ENCODE assay signal across 9 cellular contexts in the genomic region with DNA sequence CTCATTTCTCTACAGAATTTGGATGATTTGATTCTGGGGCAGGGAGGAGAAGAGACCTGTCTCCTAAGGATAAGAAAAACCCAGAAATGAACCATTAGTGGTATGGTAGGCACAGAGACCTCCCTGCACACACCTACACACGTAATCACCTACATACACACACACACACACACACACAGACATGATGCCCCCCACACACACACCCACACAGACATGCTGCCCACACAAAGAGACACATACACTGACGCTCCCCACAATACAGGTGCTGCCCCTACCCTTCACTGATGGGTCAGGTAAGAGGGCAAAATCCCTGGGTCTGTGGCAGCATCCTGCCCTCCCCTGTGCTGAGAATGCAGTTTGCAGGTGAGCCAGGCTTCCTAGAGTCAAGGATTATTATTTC. TPM values are rescaled to one million over a fixed set of nuclear protein-coding genes. Genes with fewer than 3 reads are reported as not detected.
DNase-seq lines count a peak whose midpoint lies in the region; ATAC-seq and TF ChIP-seq lines count a peak whose summit lies in the region.
"Had no signal": no experiment of that assay in that cellular context is flagged by ENCODE, and none has a peak within 500 bp of the region (broad histone marks: within the 10 kb centered on the region; RNA-seq: fewer than 3 reads in every experiment).

No MANE protein-coding gene starts in this region.

- H3K4me3 ChIP-seq in SU-DHL-6 (ENCODE audit: insufficient read depth, low read length, poor library complexity, severe bottlenecking) = no peak overlapping the region
- no peak overlapping the region for H3K4me3 ChIP-seq in colonic mucosa
- no peak overlapping the region for H3K4me3 ChIP-seq in testis

- no peak overlapping the region for H3K27ac Mint-ChIP-seq in activated CD8-positive, alpha-beta memory T cell treated with anti-CD3 and anti-CD28 coated beads, Interleukin-2, amount 10 ng/mL, durations not matched to agents 7 days and 5 days
- H3K27ac Mint-ChIP-seq in endothelial cell (ENCODE audit: unreplicated experiment) = peak overlapping the region; percentile 65
- H3K27ac Mint-ChIP-seq in stimulated activated effector memory CD8-positive, alpha-beta T cell treated with anti-CD3 and anti-CD28 coated beads, Interleukin-12 subunit alpha, Interleukin-12 subunit beta, amount 100 ng/mL, for 72 hours = no peak overlapping the region

- H3F3A ChIP-seq in SU-DHL-6 (ENCODE audit: insufficient read depth) = no peaks in the 10 kb centered on the region

- no peak for TF ChIP-seq POLR2A in testis (IDR thresholded peaks at IDR 0.05)

- H3K4me1 Mint-ChIP-seq in activated CD8-positive, alpha-beta memory T cell treated with anti-CD3 and anti-CD28 coated beads, Interleukin-2, amount 10 ng/mL, durations not matched to agents 7 days and 5 days = peaks cover 6% of the 10 kb centered on the region
- peaks cover 32% of the 10 kb centered on the region for H3K4me1 Mint-ChIP-seq in endothelial cell (ENCODE audit: unreplicated experiment)
- H3K4me1 Mint-ChIP-seq in stimulated activated effector memory CD8-positive, alpha-beta T cell treated with anti-CD3 and anti-CD28 coated beads, Interleukin-12 subunit alpha, Interleukin-12 subunit beta, amount 100 ng/mL, for 72 hours = peaks cover 11% of the 10 kb centered on the region

- no peak for DNase-seq in activated CD8-positive, alpha-beta memory T cell treated with anti-CD3 and anti-CD28 coated beads, Interleukin-2, amount 10 ng/mL, durations not matched to agents 7 days and 5 days
- no peak for DNase-seq in activated CD8-positive, alpha-beta memory T cell treated with anti-CD3 and anti-CD28 coated beads, Interleukin-2, amount 50 U/mL, for 4 hours
- no peak for DNase-seq in endothelial cell (ENCODE audit: low spot score)
- no peak for DNase-seq in stimulated activated effector memory CD8-positive, alpha-beta T cell treated with anti-CD3 and anti-CD28 coated beads, Interleukin-12 subunit alpha, Interleukin-12 subunit beta, amount 100 ng/mL, for 72 hours (ENCODE audit: low spot score in 2 of 2)
- no peak for DNase-seq in colonic mucosa
- no peak for DNase-seq in testis

- no peaks in the 10 kb centered on the region for H3K36me3 Mint-ChIP-seq in activated CD8-positive, alpha-beta memory T cell treated with anti-CD3 and anti-CD28 coated beads, Interleukin-2, amount 10 ng/mL, durations not matched to agents 7 days and 5 days
- peaks cover 9% of the 10 kb centered on the region for H3K36me3 Mint-ChIP-seq in endothelial cell (ENCODE audit: low read depth, unreplicated experiment)
- H3K36me3 Mint-ChIP-seq in stimulated activated effector memory CD8-positive, alpha-beta T cell treated with anti-CD3 and anti-CD28 coated beads, Interleukin-12 subunit alpha, Interleukin-12 subunit beta, amount 100 ng/mL, for 72 hours = peaks cover 9% of the 10 kb centered on the region

- no peak overlapping the region for H3K9ac ChIP-seq in SU-DHL-6 (ENCODE audit: low read length)
- peak overlapping the region in 1 of 2 donors; percentile 36 for H3K9ac ChIP-seq in colonic mucosa (ENCODE audit: low read depth in 2 of 2, low read length in 2 of 2)

- TF ChIP-seq CTCF in SU-DHL-6 (IDR thresholded peaks at IDR 0.05; ENCODE audit: insufficient read depth, low read length, poor library complexity, severe bottlenecking) = no peak
- no peak for TF ChIP-seq CTCF in endothelial cell (IDR thresholded peaks at IDR 0.05; ENCODE audit: unreplicated experiment)
- TF ChIP-seq CTCF in colonic mucosa (IDR thresholded peaks at IDR 0.05) = no peak
- TF ChIP-seq CTCF in testis (IDR thresholded peaks at IDR 0.05) = no peak

- H3K27me3 Mint-ChIP-seq in activated CD8-positive, alpha-beta memory T cell treated with anti-CD3 and anti-CD28 coated beads, Interleukin-2, amount 10 ng/mL, durations not matched to agents 7 days and 5 days = peaks cover 52% of the 10 kb centered on the region
- H3K27me3 Mint-ChIP-seq in endothelial cell (ENCODE audit: unreplicated experiment) = peaks cover 10% of the 10 kb centered on the region

- no peak for ATAC-seq in activated CD8-positive, alpha-beta memory T cell treated with anti-CD3 and anti-CD28 coated beads, Interleukin-2, amount 10 ng/mL, durations not matched to agents 7 days and 5 days
- ATAC-seq in stimulated activated effector memory CD8-positive, alpha-beta T cell treated with anti-CD3 and anti-CD28 coated beads, Interleukin-12 subunit alpha, Interleukin-12 subunit beta, amount 100 ng/mL, for 72 hours = no peak
- no peak for ATAC-seq in GM21737 (IDR thresholded peaks at IDR 0.05; ENCODE audit: unreplicated experiment)

- H3K9me2 ChIP-seq in SU-DHL-6 (replicated peaks; ENCODE audit: insufficient read depth, low read length) = no peaks in the 10 kb centered on the region

- H3K9me3 ChIP-seq in SU-DHL-6 (ENCODE audit: insufficient read depth, low read length) (no peaks in the 10 kb centered on the region), colonic mucosa (no peaks in the 10 kb centered on the region), testis (no peaks in the 10 kb centered on the region)
- H3K9me3 ChIP-seq: upper lobe of left lung had no signal

- H3K36me3 ChIP-seq in SU-DHL-6 (ENCODE audit: low read length) (no peaks in the 10 kb centered on the region), colonic mucosa (no peaks in the 10 kb centered on the region), testis (ENCODE audit: low read depth, missing control alignments) (no peaks in the 10 kb centered on the region)

- H3K9me3 Mint-ChIP-seq in activated CD8-positive, alpha-beta memory T cell treated with anti-CD3 and anti-CD28 coated beads, Interleukin-2, amount 10 ng/mL, durations not matched to agents 7 days and 5 days (ENCODE audit: low read depth) = no peaks in the 10 kb centered on the region
- no peaks in the 10 kb centered on the region for H3K9me3 Mint-ChIP-seq in endothelial cell (ENCODE audit: unreplicated experiment)
- H3K9me3 Mint-ChIP-seq in stimulated activated effector memory CD8-positive, alpha-beta T cell treated with anti-CD3 and anti-CD28 coated beads, Interleukin-12 subunit alpha, Interleukin-12 subunit beta, amount 100 ng/mL, for 72 hours = no peaks in the 10 kb centered on the region

- H2AFZ ChIP-seq in SU-DHL-6 (ENCODE audit: low read depth, low read length, severe bottlenecking) = no peak overlapping the region

- peak overlapping the region; percentile 41 for H3K4me2 ChIP-seq in SU-DHL-6 (ENCODE audit: low read depth, low read length, poor library complexity, severe bottlenecking)

- no peaks in the 10 kb centered on the region; the same call in 1 of the 2 replicates for H3K27me3 ChIP-seq in SU-DHL-6 (ENCODE audit: low read length)
- H3K27me3 ChIP-seq in colonic mucosa = peaks cover 16% of the 10 kb centered on the region
- H3K27me3 ChIP-seq in testis = no peaks in the 10 kb centered on the region

- CTCF ChIA-PET in activated CD8-positive, alpha-beta memory T cell treated with anti-CD3 and anti-CD28 coated beads, Interleukin-2, amount 10 ng/mL, durations not matched to agents 7 days and 5 days (lab: Charles Lee) = interaction anchor here (0.5 to 1.0 kb wide), 5 partner anchors 46 to 187 kb away, joined by 3 to 5 read pairs (median 3); no protein-coding TSS in a partner anchor

- no peaks in the 10 kb centered on the region for H4K20me1 ChIP-seq in SU-DHL-6 (ENCODE audit: low read depth, low read length)

- H3K4me1 ChIP-seq in colonic mucosa (no peaks in the 10 kb centered on the region), testis (peaks cover 9% of the 10 kb centered on the region)

- H3K27ac ChIP-seq in SU-DHL-6 (ENCODE audit: low read depth, low read length) = no peak overlapping the region
- no peak overlapping the region for H3K27ac ChIP-seq in colonic mucosa
- H3K27ac ChIP-seq in testis = no peak overlapping the region

- H3K4me3 Mint-ChIP-seq in activated CD8-positive, alpha-beta memory T cell treated with anti-CD3 and anti-CD28 coated beads, Interleukin-2, amount 10 ng/mL, durations not matched to agents 7 days and 5 days = peak overlapping the region; percentile 64
- peak overlapping the region; percentile 80 for H3K4me3 Mint-ChIP-seq in endothelial cell (ENCODE audit: unreplicated experiment)
- H3K4me3 Mint-ChIP-seq in stimulated activated effector memory CD8-positive, alpha-beta T cell treated with anti-CD3 and anti-CD28 coated beads, Interleukin-12 subunit alpha, Interleukin-12 subunit beta, amount 100 ng/mL, for 72 hours = peak overlapping the region; percentile 72

- WGBS in testis, 2 donors = 60 to 68% methylated on average over 2 of the region's 2 CpGs

- intact Hi-C loops in colonic mucosa (cut with DNase I) = no loop called here
- intact Hi-C loops in testis (cut with DNase I; ENCODE audit: low total_unique reads) = no loop called here

- H3K79me2 ChIP-seq in SU-DHL-6 (ENCODE audit: insufficient read depth, low read length) = no peaks in the 10 kb centered on the region

RNA-seq across cellular contexts. Expression of a gene that starts 1.1 kb away (rescaled TPM):
- not detected for total RNA-seq in activated CD8-positive, alpha-beta memory T cell treated with anti-CD3 and anti-CD28 coated beads, Interleukin-2, amount 10 ng/mL, durations not matched to agents 7 days and 5 days
- total RNA-seq in endothelial cell (ENCODE audit: unreplicated experiment) (9.7 TPM), colonic mucosa (10 to 100 TPM in 1 of 2 donors, 1 to 10 TPM in 1; 8.5 to 28.4 TPM), testis (1 to 10 TPM; 8.7 to 9.0 TPM)
- polyA plus RNA-seq in testis (ENCODE audit: insufficient read depth, low read depth, low replicate concordance) = 5.9 TPM

Comparison
In these comparisons a context has a peak if more than half of its experiments do, and no peak if none do; other contexts are left out.
1. RNA of a gene that starts 1.1 kb away (total RNA-seq): 8.5 to 28.4 TPM in colonic mucosa, 9.7 TPM in endothelial cell (single experiment) and 8.7 to 9.0 TPM in testis; not detected in activated CD8-positive, alpha-beta memory T cell treated with anti-CD3 and anti-CD28 coated beads, Interleukin-2, amount 10 ng/mL, durations not matched to agents 7 days and 5 days; every median in the first group is over 4 times any median in the second.
2. Peak in every context shown above with its lines, with median percentiles within 50 percentile points of each other: H3K4me3 Mint-ChIP-seq.